8 cellular contexts compared by ENCODE assay signal in genomic region chr7:87628780-87629569, GRCh38. TPM values are rescaled to one million over a fixed set of nuclear protein-coding genes. Genes with fewer than 3 reads are reported as not detected.
DNase-seq lines count a peak whose midpoint lies in the region; ATAC-seq, FAIRE-seq and TF ChIP-seq lines count a peak whose summit lies in the region.

No MANE protein-coding gene starts in this region.

- peak overlapping the region; percentile 94 for H3K4me2 ChIP-seq in keratinocyte (ENCODE audit: control insufficient read depth, extremely low read depth, insufficient read depth, low read depth, low read length)

- H4K20me1 ChIP-seq in keratinocyte (ENCODE audit: control insufficient read depth, extremely low read depth, insufficient read depth, low read length): no peaks in the 10 kb centered on the region

- dilution Hi-C loops in keratinocyte (cut with MboI; ENCODE audit: extremely low pct_ligation_motif_present, low sequenced_read_pairs): no loop called here

- H3K27me3 Mint-ChIP-seq in CD14-positive monocyte (ENCODE audit: low read depth in 3 of 3): peaks cover 23 to 44% (median 29%) of the 10 kb centered on the region in 3 donors
- H3K27me3 Mint-ChIP-seq in T-helper 2 cell treated with Interferon-gamma antibody and Interleukin-4, amounts not matched to agents 5 μg/mL and 100 μg/mL, for 36 hours (ENCODE audit: low read depth): peaks cover 26% of the 10 kb centered on the region

- peaks cover 12% of the 10 kb centered on the region for H3K4me1 Mint-ChIP-seq in CD14-positive monocyte
- peaks cover 11% of the 10 kb centered on the region for H3K4me1 Mint-ChIP-seq in T-helper 2 cell treated with Interferon-gamma antibody and Interleukin-4, amounts not matched to agents 5 μg/mL and 100 μg/mL, for 36 hours (ENCODE audit: low read depth)

- H3K27ac ChIP-seq in keratinocyte (ENCODE audit: control insufficient read depth, insufficient read depth, low read length) (no peak overlapping the region), small intestine (ENCODE audit: low read depth in 1 of 2, low read length in 1 of 2) (peak overlapping the region; percentile 35 to 61)

- H3K9ac ChIP-seq in keratinocyte (ENCODE audit: control insufficient read depth, extremely low read depth, insufficient read depth, low read length): peak overlapping the region; percentile 56

- H3K27ac Mint-ChIP-seq in CD14-positive monocyte: no peak overlapping the region
- no peak overlapping the region for H3K27ac Mint-ChIP-seq in T-helper 2 cell treated with Interferon-gamma antibody and Interleukin-4, amounts not matched to agents 5 μg/mL and 100 μg/mL, for 36 hours

- peak overlapping the region; percentile 93 for H2AFZ ChIP-seq in keratinocyte (ENCODE audit: control insufficient read depth, low read length)

- intact Hi-C loops in CD14-positive monocyte (cut with micrococcal nuclease): no loop called here

- FAIRE-seq in keratinocyte (lab: Jason Lieb, UNC) (no peak), small intestine (lab: Jason Lieb, UNC) (no peak)

- peak; percentile 26 for ATAC-seq in HG03439 (IDR thresholded peaks at IDR 0.05; ENCODE audit: unreplicated experiment)
- ATAC-seq in GM19351 (IDR thresholded peaks at IDR 0.05; ENCODE audit: unreplicated experiment): no peak

- H3K4me1 ChIP-seq in keratinocyte (ENCODE audit: control insufficient read depth, extremely low read depth, insufficient read depth, low read length) (peaks cover 6% of the 10 kb centered on the region), small intestine (ENCODE audit: control insufficient read depth in 2 of 2, insufficient read depth in 1 of 2, low read depth in 1 of 2, low read length in 1 of 2) (no peaks in the 10 kb centered on the region)

- DNase-seq in CD14-positive monocyte (ENCODE audit: low spot score): peak; percentile 40
- DNase-seq in T-helper 2 cell treated with Interferon-gamma antibody and Interleukin-4, amounts not matched to agents 5 μg/mL and 100 μg/mL, for 36 hours (ENCODE audit: low spot score): no peak
- peak; percentile 81 for DNase-seq in cerebellar cortex (ENCODE audit: low spot score)
- no peak for DNase-seq in keratinocyte (ENCODE audit: low read depth, low spot score)
- peak; percentile 78 for DNase-seq in small intestine
- DNase-seq in COLO829 (ENCODE audit: low spot score): no peak

- H3K4me3 Mint-ChIP-seq in CD14-positive monocyte: peak overlapping the region; percentile 78 to 89
- H3K4me3 Mint-ChIP-seq in T-helper 2 cell treated with Interferon-gamma antibody and Interleukin-4, amounts not matched to agents 5 μg/mL and 100 μg/mL, for 36 hours: peak overlapping the region; percentile 68

- H3K27me3 ChIP-seq in keratinocyte (ENCODE audit: control insufficient read depth, extremely low read depth, insufficient read depth, low read length) (no peaks in the 10 kb centered on the region), small intestine (ENCODE audit: control insufficient read depth in 2 of 2, insufficient read depth in 2 of 2, low read length in 2 of 2) (no peaks in the 10 kb centered on the region)

- no peaks in the 10 kb centered on the region for H3K9me1 ChIP-seq in keratinocyte (ENCODE audit: control insufficient read depth, extremely low read depth, insufficient read depth, low read length)

- TF ChIP-seq CTCF in CD14-positive monocyte (IDR thresholded peaks at IDR 0.05) (no peak), keratinocyte (optimal IDR thresholded peaks at IDR 0.05 in 1 of 3, IDR thresholded peaks at IDR 0.05 in 1 of 3, conservative IDR thresholded peaks at IDR 0.05 in 1 of 3; ENCODE audit: extremely low read depth in 1 of 3, insufficient read depth in 2 of 3, low read length in 3 of 3) (no peak)

- H3K36me3 ChIP-seq in keratinocyte (ENCODE audit: control insufficient read depth in 2 of 2, extremely low read depth in 1 of 2, insufficient read depth in 2 of 2, low read length in 2 of 2) (no peaks in the 10 kb centered on the region), small intestine (ENCODE audit: control insufficient read depth in 2 of 2, insufficient read depth in 2 of 2, low read length in 2 of 2) (no peaks in the 10 kb centered on the region)

- peaks cover 0 to 9% (median 4%) of the 10 kb centered on the region in 7 donors for H3K9me3 Mint-ChIP-seq in CD14-positive monocyte
- H3K9me3 Mint-ChIP-seq in T-helper 2 cell treated with Interferon-gamma antibody and Interleukin-4, amounts not matched to agents 5 μg/mL and 100 μg/mL, for 36 hours: no peaks in the 10 kb centered on the region

- H3K4me3 ChIP-seq in keratinocyte (ENCODE audit: control insufficient read depth in 2 of 3, extremely low read depth in 1 of 3, insufficient read depth in 2 of 3, low read depth in 1 of 3, low read length in 3 of 3) (peak overlapping the region; percentile 70 to 88 (median 78)), small intestine (ENCODE audit: low read depth in 1 of 2, low read length in 2 of 2) (peak overlapping the region; percentile 57 to 69)

- 5 to 7% (median 6%) methylated on average over 34 to 39 of the region's 39 CpGs for WGBS in small intestine, 3 donors

- no peaks in the 10 kb centered on the region for H3K79me2 ChIP-seq in keratinocyte (ENCODE audit: control insufficient read depth, insufficient read depth, low read length)

- peaks cover 0 to 4% of the 10 kb centered on the region in 2 donors for H3K36me3 Mint-ChIP-seq in CD14-positive monocyte
- H3K36me3 Mint-ChIP-seq in T-helper 2 cell treated with Interferon-gamma antibody and Interleukin-4, amounts not matched to agents 5 μg/mL and 100 μg/mL, for 36 hours (ENCODE audit: low read depth): no peaks in the 10 kb centered on the region

- H3K9me3 ChIP-seq in keratinocyte (ENCODE audit: control insufficient read depth, low read depth, low read length) (no peaks in the 10 kb centered on the region), small intestine (ENCODE audit: control insufficient read depth, low read depth) (no peaks in the 10 kb centered on the region)

RNA-seq across cellular contexts. Expression of gene RUNDC3B, which starts 0.8 kb away (rescaled TPM):
- polyA plus RNA-seq in CD14-positive monocyte: not detected
- 0.34 to 0.81 TPM (median 0.44 TPM) in 3 replicates for polyA plus RNA-seq in keratinocyte
- 0.86 TPM for polyA plus RNA-seq in keratinocyte (2011; ENCODE audit: low read depth)
- polyA plus RNA-seq in keratinocyte (2011; cell fraction: cytosol; rRNA removed): 0.40 and 0.78 TPM in 2 replicates
- polyA plus RNA-seq in keratinocyte (2011; cell fraction: nucleus; rRNA removed): 0.46 and 1.0 TPM in 2 replicates
- polyA plus RNA-seq in keratinocyte (2012; ENCODE audit: low replicate concordance): 0.47 and 0.55 TPM in 2 replicates
- polyA minus RNA-seq in keratinocyte: 0.16 to 0.61 TPM in 2 of 3 replicates, not detected in the other
- polyA minus RNA-seq in keratinocyte (2011; cell fraction: cytosol; rRNA and poly(A)+ RNA removed): not detected
- 0.32 and 0.78 TPM in 2 replicates for polyA minus RNA-seq in keratinocyte (2011; cell fraction: nucleus; rRNA and poly(A)+ RNA removed)
- 1 to 10 TPM; 2.4 to 6.5 (median 6.2) TPM for polyA plus RNA-seq in small intestine

RNA-seq across cellular contexts. Expression of gene ABCB1, which starts 28.3 kb away (rescaled TPM):
- polyA plus RNA-seq in CD14-positive monocyte (under 1 TPM in 1 of 2 donors, not detected in 1; 0.24 TPM), keratinocyte (0.12 to 0.23 TPM (median 0.13 TPM) in 3 replicates), small intestine (10 to 100 TPM; 17.3 to 63.2 (median 53.9) TPM)
- not detected for polyA plus RNA-seq in keratinocyte (2011; ENCODE audit: low read depth)
- polyA plus RNA-seq in keratinocyte (2011; cell fraction: cytosol; rRNA removed): 0.13 and 0.17 TPM in 2 replicates
- polyA plus RNA-seq in keratinocyte (2011; cell fraction: nucleus; rRNA removed): 0.13 and 0.60 TPM in 2 replicates
- polyA plus RNA-seq in keratinocyte (2012; ENCODE audit: low replicate concordance): not detected in 2 replicates
- 0.38 to 0.46 TPM in 2 of 3 replicates, not detected in the other for polyA minus RNA-seq in keratinocyte
- polyA minus RNA-seq in keratinocyte (2011; cell fraction: cytosol; rRNA and poly(A)+ RNA removed): not detected
- 0.54 and 1.1 TPM in 2 replicates for polyA minus RNA-seq in keratinocyte (2011; cell fraction: nucleus; rRNA and poly(A)+ RNA removed)

Comparison
In these comparisons a context has a peak if more than half of its experiments do, and no peak if none do; other contexts are left out.
1. DNase-seq: peak in CD14-positive monocyte (single experiment), cerebellar cortex (single experiment) and small intestine (single experiment); none in T-helper 2 cell treated with Interferon-gamma antibody and Interleukin-4, amounts not matched to agents 5 μg/mL and 100 μg/mL, for 36 hours (single experiment), keratinocyte (single experiment) and COLO829 (single experiment).
2. RNA of gene ABCB1, which starts 28.3 kb away (polyA plus RNA-seq): 17.3 to 63.2 TPM in small intestine; 0.24 TPM in CD14-positive monocyte and 0.12 to 0.60 TPM in keratinocyte; every median in the first group is over 10 times any median in the second.